ENCODE assay signal across 8 cellular contexts in genomic region chr1:88683848-88684481, GRCh38. TPM values are rescaled to one million over a fixed set of nuclear protein-coding genes. Genes with fewer than 3 reads are reported as not detected.
DNase-seq lines count a peak whose midpoint lies in the region; ATAC-seq, FAIRE-seq and TF ChIP-seq lines count a peak whose summit lies in the region.

Gene PKN2 (plus strand): TSS chr1:88684273. CDS start chr1:88684581, 308 bp downstream.

- H3K4me3 ChIP-seq in HepG2 (replicated peaks in 1 of 3; ENCODE audit: insufficient read depth in 1 of 3, low read depth in 2 of 3, low read length in 3 of 3), result peak within 1 kb of the TSS; percentile 97 to 99 (median 97)

- no peaks in the 10 kb centered on the region for H3K27me3 ChIP-seq in CD4-positive, alpha-beta T cell (ENCODE audit: control insufficient read depth, insufficient read depth, low read length)
- no peaks in the 10 kb centered on the region; a peak in 1 of 5 replicates for H3K27me3 ChIP-seq in HepG2 (ENCODE audit: control insufficient read depth in 1 of 2, insufficient read depth in 2 of 2, low read length in 2 of 2)

- H3K4me1 ChIP-seq in HepG2 (ENCODE audit: insufficient read depth, low read length), result peaks cover 27% of the 10 kb centered on the region

- peaks cover 8% of the 10 kb centered on the region for H4K20me1 ChIP-seq in HepG2 (ENCODE audit: insufficient read depth, low read length)

- POLR2A ChIA-PET in CD4-positive, alpha-beta T cell (lab: Charles Lee), result interaction anchor here (0.8 to 3.5 kb wide), 19 partner anchors 10 to 1980 kb away, joined by 3 to 31 read pairs (median 7); partner anchors contain the start of genes GTF2B, HS2ST1, SELENOF and SH3GLB1
- POLR2A ChIA-PET in HepG2 (lab: Yijun Ruan, JAX), result interaction anchor here (0.9 to 3.2 kb wide), 10 partner anchors 10 to 921 kb away, joined by 3 to 16 read pairs (median 6); partner anchors contain the start of gene GTF2B

- peak; percentile 93 to 97 (median 96) for DNase-seq in CD4-positive, alpha-beta T cell
- DNase-seq in NCI-H82 (lab: John Stamatoyannopoulos, UW), result peak; percentile 100
- peak; percentile 96 for DNase-seq in activated CD4-positive, alpha-beta T cell treated with anti-CD3 and anti-CD28 coated beads, Interleukin-2, amount 50 U/mL, for 48 hours
- DNase-seq in dermis blood vessel endothelial cell, result peak; percentile 99
- peak; percentile 96 for DNase-seq in HepG2 (ENCODE audit: low spot score)
- DNase-seq in stimulated activated CD4-positive, alpha-beta T cell treated with anti-CD3 and anti-CD28 coated beads, Interleukin-4, amount 100 ng/mL, for 1 hour, result peak; percentile 97

- peak within 1 kb of the TSS; percentile 71 for H2AFZ ChIP-seq in HepG2 (ENCODE audit: low read length)

- BruUV-seq in HepG2 (replicated peaks; lab: Mats Ljungman, UMichigan), result no TSS peak

- H3K27ac ChIP-seq in CD4-positive, alpha-beta T cell (ENCODE audit: low read depth, low read length), result peak within 1 kb of the TSS; percentile 92
- H3K27ac ChIP-seq in HepG2 (ENCODE audit: extremely low read length, insufficient read depth, low read length), result peak within 1 kb of the TSS; percentile 99

- H3K4me2 ChIP-seq in HepG2 (ENCODE audit: low read depth, low read length), result peak within 1 kb of the TSS; percentile 82

- H3K36me3 Mint-ChIP-seq in CD4-positive, alpha-beta T cell (ENCODE audit: low read depth), result peaks cover 34% of the 10 kb centered on the region

- H3K9ac ChIP-seq in HepG2 (ENCODE audit: insufficient read depth, low read depth, low read length), result peak within 1 kb of the TSS; percentile 94

- H3K36me3 ChIP-seq in HepG2 (replicated peaks in 1 of 2; ENCODE audit: control insufficient read depth in 1 of 2, insufficient read depth in 2 of 2, low read length in 2 of 2), result 0 out of 5 replicates have a peak, but pooled peaks cover 0 to 1% of the 10 kb centered on the region in 2 experiments

- TF ChIP-seq CTCF in CD4-positive, alpha-beta T cell (IDR thresholded peaks at IDR 0.05), result peak; percentile 31
- peak; percentile 61 for TF ChIP-seq CTCF in HepG2 (CRISPR knock-in tag; IDR thresholded peaks at IDR 0.05)

- peak; percentile 90 for FAIRE-seq in HepG2 (lab: Jason Lieb, UNC)

- no peaks in the 10 kb centered on the region for H3K9me3 Mint-ChIP-seq in CD4-positive, alpha-beta T cell

- ATAC-seq in CD4-positive, alpha-beta T cell (ENCODE audit: poor library complexity), result peak; percentile 93
- ATAC-seq in GM19438 (IDR thresholded peaks at IDR 0.05; ENCODE audit: low read depth, unreplicated experiment) (peak; percentile 87), HG03575 (IDR thresholded peaks at IDR 0.05; ENCODE audit: extremely low read depth, insufficient number of reproducible peaks, low FRiP score, unreplicated experiment) (peak; percentile 58), HepG2 (peak; percentile 93)

- intact Hi-C loops in CD4-positive, alpha-beta T cell (cut with DNase I, micrococcal nuclease), result loop anchor here (2.0 to 10.0 kb wide), 4 partner anchors 25 to 1357 kb away; partner anchors contain the start of genes GTF2B (in 2 of the 2), LMO4 (in 1 of the 2) and ZNF326 (in 1 of the 2)
- intact Hi-C loops in HepG2 (cut with micrococcal nuclease; ENCODE audit: unreplicated experiment), result loop anchor here (1.0 to 2.0 kb wide), 2 partner anchors 29 to 509 kb away; no protein-coding TSS in a partner anchor

- WGBS in HepG2 (ENCODE audit: low lambda C conversion rate), result under 1% methylated on average over 27 of the region's 58 CpGs

- in situ Hi-C loops in HepG2 (cut with HindIII; ENCODE audit: extremely low pct_ligation_motif_present, low pct_unique_long_range_greater_than_20kb), result no loop called here

- H3K79me2 ChIP-seq in HepG2 (ENCODE audit: insufficient read depth, low read length), result peaks cover 49% of the 10 kb centered on the region

- CTCF ChIA-PET in CD4-positive, alpha-beta T cell (lab: Charles Lee), result interaction anchor here (0.7 to 2.2 kb wide), 7 partner anchors 9 to 1980 kb away, joined by 3 to 9 read pairs (median 5); partner anchors contain the start of gene SH3GLB1
- CTCF ChIA-PET in HepG2 (lab: Yijun Ruan, JAX; ENCODE audit: low intra/inter-chr PET ratio, low total read pairs), result no interaction called here

- peaks cover 47% of the 10 kb centered on the region for H3K4me1 Mint-ChIP-seq in CD4-positive, alpha-beta T cell (ENCODE audit: low read depth)

- peak within 1 kb of the TSS; percentile 95 for H3K27ac Mint-ChIP-seq in CD4-positive, alpha-beta T cell

- TF ChIP-seq POLR2A in HepG2 (IDR thresholded peaks at IDR 0.05; ENCODE audit: insufficient read depth in 1 of 2, low read depth in 2 of 2, low read length in 2 of 2), result peak; percentile 90 to 94

- TF ChIP-seq EP300 in HepG2 (IDR thresholded peaks at IDR 0.05; ENCODE audit: low read depth in 2 of 2, low read length in 2 of 2) (no peak; a peak in 1 of 4 replicates), HepG2 (CRISPR knock-in tag; IDR thresholded peaks at IDR 0.05; ENCODE audit: borderline replicate concordance) (no peak; the same call in 1 of the 2 replicates)

- no peaks in the 10 kb centered on the region for H3K27me3 Mint-ChIP-seq in CD4-positive, alpha-beta T cell

- no peak for TF ChIP-seq RAD21 in HepG2 (CRISPR knock-in tag; IDR thresholded peaks at IDR 0.05)

- no peaks in the 10 kb centered on the region for H3K9me3 ChIP-seq in CD4-positive, alpha-beta T cell (ENCODE audit: control insufficient read depth, low read length)
- no peaks in the 10 kb centered on the region for H3K9me3 ChIP-seq in HepG2 (ENCODE audit: low read length)

- H3K4me3 Mint-ChIP-seq in CD4-positive, alpha-beta T cell, result peak within 1 kb of the TSS; percentile 93

TF ChIP-seq in HepG2, 621 proteins besides CTCF, POLR2A, EP300 and RAD21 (continues in another document):
- no peak for TF ChIP-seq TCF7 (IDR thresholded peaks at IDR 0.05; ENCODE audit: low read depth)
- no peak for TF ChIP-seq NCOA1 (CRISPR knock-in tag; IDR thresholded peaks at IDR 0.05)
- TF ChIP-seq ZNF703 (CRISPR knock-in tag; IDR thresholded peaks at IDR 0.05; ENCODE audit: borderline replicate concordance), result no peak
- peak; percentile 86 for TF ChIP-seq SALL1 (CRISPR knock-in tag; IDR thresholded peaks at IDR 0.05)
- peak; percentile 81 for TF ChIP-seq MED1 (CRISPR knock-in tag; IDR thresholded peaks at IDR 0.05)
- no peak; the same call in 1 of the 2 replicates for TF ChIP-seq ZNF816 (CRISPR knock-in tag; IDR thresholded peaks at IDR 0.05; ENCODE audit: borderline replicate concordance)
- no peak for TF ChIP-seq HNRNPH1 (optimal IDR thresholded peaks at IDR 0.05; ENCODE audit: low read depth, low read length)
- TF ChIP-seq GRHL1 (CRISPR knock-in tag; conservative IDR thresholded peaks at IDR 0.05), result no peak
- TF ChIP-seq FOXK1 (CRISPR knock-in tag; IDR thresholded peaks at IDR 0.05; ENCODE audit: borderline replicate concordance, low read depth), result peak; percentile 70; the same call in 1 of the 2 replicates
- TF ChIP-seq ZBTB7B (CRISPR knock-in tag; IDR thresholded peaks at IDR 0.05), result peak; percentile 14; the same call in 1 of the 2 replicates

RNA-seq across cellular contexts. Expression of gene PKN2, which starts in this region (rescaled TPM):
- total RNA-seq in CD4-positive, alpha-beta T cell, result 10 to 100 TPM; 38.8 to 41.4 TPM
- total RNA-seq in dermis blood vessel endothelial cell, result 29.6 and 45.5 TPM in 2 replicates
- total RNA-seq in HepG2 (2016; rRNA removed; fragmentation: Illumina TruSeq; extraction: Trizol), result 29.4 and 45.4 TPM in 2 replicates
- 34.8 and 39.2 TPM in 2 replicates for total RNA-seq in HepG2 (2016; cell fraction: cytosol; rRNA removed; fragmentation: Illumina TruSeq; extraction: Trizol; ENCODE audit: low read depth)
- total RNA-seq in HepG2 (2016; cell fraction: insoluble cytoplasmic fraction; rRNA removed; fragmentation: Illumina TruSeq; extraction: Trizol), result 34.6 and 44.6 TPM in 2 replicates
- 19.9 and 20.3 TPM in 2 replicates for total RNA-seq in HepG2 (2016; cell fraction: membrane; rRNA removed; fragmentation: Illumina TruSeq; extraction: Trizol)
- 52.3 and 53.1 TPM in 2 replicates for total RNA-seq in HepG2 (2016; cell fraction: nucleus; rRNA removed; fragmentation: Illumina TruSeq; extraction: Trizol)
- 14.0 and 17.0 TPM in 2 replicates for polyA plus RNA-seq in HepG2 (2011; rRNA removed)
- 4.9 and 8.1 TPM in 2 replicates for polyA plus RNA-seq in HepG2 (2011; cell fraction: cytosol; rRNA removed)
- polyA plus RNA-seq in HepG2 (2011; cell fraction: nucleus; rRNA removed), result 14.0 and 19.9 TPM in 2 replicates
- 14.5 and 17.9 TPM in 2 replicates for polyA plus RNA-seq in HepG2 (2012)
- polyA plus RNA-seq in HepG2 (2016; cell fraction: cytosol; fragmentation: Illumina TruSeq; extraction: Trizol; ENCODE audit: low read depth), result 0.43 and 0.73 TPM in 2 replicates
- 30.5 and 33.8 TPM in 2 replicates for polyA plus RNA-seq in HepG2 (2016; cell fraction: insoluble cytoplasmic fraction; fragmentation: Illumina TruSeq; extraction: Trizol; ENCODE audit: low read depth)
- 2.6 TPM in 2 replicates for polyA plus RNA-seq in HepG2 (2016; cell fraction: membrane; fragmentation: Illumina TruSeq; extraction: Trizol; ENCODE audit: low read depth)
- polyA plus RNA-seq in HepG2 (2016; cell fraction: nucleus; fragmentation: Illumina TruSeq; extraction: Trizol; ENCODE audit: insufficient read depth, low read depth), result 59.6 and 69.2 TPM in 2 replicates
- 13.2 and 30.2 TPM in 2 replicates for polyA minus RNA-seq in HepG2 (2011; rRNA and poly(A)+ RNA removed; ENCODE audit: low replicate concordance)
- polyA minus RNA-seq in HepG2 (2011; cell fraction: cytosol; rRNA and poly(A)+ RNA removed), result 28.5 and 42.5 TPM in 2 replicates
- polyA minus RNA-seq in HepG2 (2011; cell fraction: nucleus; rRNA and poly(A)+ RNA removed), result 80.6 and 105 TPM in 2 replicates

Comparison
In these comparisons a context has a peak if more than half of its experiments do, and no peak if none do; other contexts are left out.
1. Peak in every context shown above with its lines: DNase-seq, ATAC-seq, H3K4me3 ChIP-seq and H3K27ac ChIP-seq.